ENCODE assay signal across 2 cellular contexts in the genomic region with DNA sequence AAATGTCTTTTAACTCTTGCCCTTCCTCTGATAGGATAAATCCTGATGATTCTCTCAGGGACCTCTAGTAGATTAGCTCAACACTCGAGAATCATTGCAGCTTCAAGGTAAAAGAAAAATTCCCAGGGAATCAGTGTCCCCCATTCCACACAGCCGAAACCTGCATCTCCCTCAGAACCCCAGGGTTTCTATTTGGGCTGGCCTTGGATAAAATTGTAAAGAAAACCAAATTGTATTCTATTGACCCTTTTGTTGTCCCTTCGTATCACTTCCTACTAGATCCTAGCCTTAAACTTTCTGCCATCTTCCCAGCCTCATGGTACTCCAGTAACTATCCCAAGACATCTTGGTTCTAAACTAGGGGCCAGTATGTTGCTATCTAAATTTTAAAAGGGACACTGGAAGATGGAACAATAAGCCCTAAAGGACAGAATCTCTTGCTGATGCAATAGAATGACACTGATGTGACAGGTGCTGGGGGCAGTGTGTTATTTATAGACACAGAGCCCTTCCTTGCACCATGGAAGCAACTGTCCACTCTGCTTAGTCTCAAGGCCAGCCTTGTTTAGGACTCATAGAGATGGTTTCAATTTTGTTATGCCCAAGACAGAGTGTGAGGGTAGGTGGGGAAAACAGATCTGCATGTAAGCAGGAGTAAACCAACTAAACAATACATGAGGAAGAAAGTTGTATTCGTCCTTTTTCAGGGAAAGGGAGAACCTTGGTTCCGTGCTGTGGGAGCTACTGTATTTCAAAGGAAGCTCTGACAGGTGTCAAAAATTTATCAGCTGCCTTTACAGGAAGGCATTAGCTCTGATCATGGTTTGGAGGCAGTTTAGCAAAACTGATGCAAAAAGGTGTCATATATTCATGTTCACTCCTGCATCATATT.
TF ChIP-seq lines count a peak whose summit lies in the region.

No MANE protein-coding gene starts in this region.

TF ChIP-seq in GM23338, 12 proteins besides CTCF, POLR2A, EP300 and RAD21 (continues in another document):
- TF ChIP-seq ZNF462 (CRISPR knock-in tag; IDR thresholded peaks at IDR 0.05) (no peak), REST (IDR thresholded peaks at IDR 0.05; ENCODE audit: unreplicated experiment) (no peak), POLR2AphosphoS5 (IDR thresholded peaks at IDR 0.05; ENCODE audit: low read depth) (no peak), ETS1 (IDR thresholded peaks at IDR 0.05) (no peak), EZH2 (IDR thresholded peaks at IDR 0.05; ENCODE audit: low read depth, unreplicated experiment) (no peak), CREB1 (CRISPR knock-in tag; IDR thresholded peaks at IDR 0.05; ENCODE audit: low read depth) (no peak), STAT1 (IDR thresholded peaks at IDR 0.05; ENCODE audit: unreplicated experiment) (no peak)

TF ChIP-seq in K562, 482 proteins besides CTCF, POLR2A, EP300 and RAD21 (continues in another document):
- TF ChIP-seq MAZ (CRISPR knock-in tag; conservative IDR thresholded peaks at IDR 0.05 in 1 of 2, IDR thresholded peaks at IDR 0.05 in 1 of 2) (peak in 1 of 2 experiments; percentile 70; a peak in 3 of 4 replicates), RCOR1 (IDR thresholded peaks at IDR 0.05; ENCODE audit: borderline replicate concordance in 1 of 2, low read depth in 2 of 2, low read length in 2 of 2) (peak in 1 of 2 experiments; percentile 88; a peak in 2 of 4 replicates), PHF8 (IDR thresholded peaks at IDR 0.05; ENCODE audit: borderline replicate concordance, low read length) (no peak), RNF2 (IDR thresholded peaks at IDR 0.05) (peak; percentile 81; the same call in 1 of the 2 replicates), TSC22D4 (tag; IDR thresholded peaks at IDR 0.05) (no peak), ZNF778 (CRISPR knock-in tag; IDR thresholded peaks at IDR 0.05) (no peak), SNAPC5 (CRISPR knock-in tag; IDR thresholded peaks at IDR 0.05) (no peak), ZNF589 (CRISPR knock-in tag; IDR thresholded peaks at IDR 0.05; ENCODE audit: low read depth) (peak; percentile 94), BCOR (IDR thresholded peaks at IDR 0.05) (no peak), LCOR (CRISPR knock-in tag; IDR thresholded peaks at IDR 0.05) (no peak), EP400 (IDR thresholded peaks at IDR 0.05) (peak; percentile 62), RBM17 (IDR thresholded peaks at IDR 0.05; ENCODE audit: borderline replicate concordance, low read depth, low read length) (no peak), ZNF224 (CRISPR knock-in tag; IDR thresholded peaks at IDR 0.05) (no peak), ZEB2 (IDR thresholded peaks at IDR 0.05) (peak; percentile 84), SRSF9 (IDR thresholded peaks at IDR 0.05; ENCODE audit: borderline replicate concordance, low read depth, low read length) (no peak), RAD51 (IDR thresholded peaks at IDR 0.05; ENCODE audit: borderline replicate concordance, low read depth) (no peak), ZBTB9 (CRISPR knock-in tag; IDR thresholded peaks at IDR 0.05) (0 out of 2 replicates have a peak, but pooled peaks have one; percentile 13), E2F3 (CRISPR knock-in tag; IDR thresholded peaks at IDR 0.05) (no peak), NEUROD1 (IDR thresholded peaks at IDR 0.05; ENCODE audit: borderline replicate concordance, low read depth, low read length, partially characterized antibody) (no peak), PCBP1 (IDR thresholded peaks at IDR 0.05; ENCODE audit: low read depth, low read length, poor library complexity, severe bottlenecking) (no peak), BDP1 (IDR thresholded peaks at IDR 0.05; ENCODE audit: insufficient read depth, insufficient read length) (no peak), ETS1 (conservative IDR thresholded peaks at IDR 0.05; ENCODE audit: control insufficient read depth, low read depth, low read length) (no peak), CBX3 (IDR thresholded peaks at IDR 0.05; ENCODE audit: borderline replicate concordance in 1 of 2, low read length in 2 of 2) (no peak), NR3C1 (CRISPR knock-in tag; IDR thresholded peaks at IDR 0.05) (no peak), SAFB2 (IDR thresholded peaks at IDR 0.05; ENCODE audit: borderline replicate concordance, low read depth, low read length, severe bottlenecking) (no peak), KLF1 (tag; IDR thresholded peaks at IDR 0.05) (no peak), TAF7 (tag; IDR thresholded peaks at IDR 0.05) (peak; percentile 15), NFYB (IDR thresholded peaks at IDR 0.05; ENCODE audit: extremely low read depth, insufficient read length) (no peak), ZNF408 (CRISPR knock-in tag; IDR thresholded peaks at IDR 0.05; ENCODE audit: low read depth) (no peak), DNMT1 (IDR thresholded peaks at IDR 0.05) (no peak), SLC30A9 (CRISPR knock-in tag; IDR thresholded peaks at IDR 0.05) (no peak), ZNF212 (CRISPR knock-in tag; IDR thresholded peaks at IDR 0.05) (0 out of 2 replicates have a peak, but pooled peaks have one; percentile 48), ZFP30 (CRISPR knock-in tag; IDR thresholded peaks at IDR 0.05; ENCODE audit: borderline replicate concordance) (no peak), JUND (IDR thresholded peaks at IDR 0.05; ENCODE audit: borderline replicate concordance, low read depth, low read length) (peak; percentile 78), JUND (tag; IDR thresholded peaks at IDR 0.05; ENCODE audit: borderline replicate concordance, low read depth, low read length) (no peak; the same call in 2 of the 3 replicates), ZNF586 (CRISPR knock-in tag; conservative IDR thresholded peaks at IDR 0.05) (no peak), ZNF232 (CRISPR knock-in tag; IDR thresholded peaks at IDR 0.05) (no peak)
- TF ChIP-seq, protein P1, sequence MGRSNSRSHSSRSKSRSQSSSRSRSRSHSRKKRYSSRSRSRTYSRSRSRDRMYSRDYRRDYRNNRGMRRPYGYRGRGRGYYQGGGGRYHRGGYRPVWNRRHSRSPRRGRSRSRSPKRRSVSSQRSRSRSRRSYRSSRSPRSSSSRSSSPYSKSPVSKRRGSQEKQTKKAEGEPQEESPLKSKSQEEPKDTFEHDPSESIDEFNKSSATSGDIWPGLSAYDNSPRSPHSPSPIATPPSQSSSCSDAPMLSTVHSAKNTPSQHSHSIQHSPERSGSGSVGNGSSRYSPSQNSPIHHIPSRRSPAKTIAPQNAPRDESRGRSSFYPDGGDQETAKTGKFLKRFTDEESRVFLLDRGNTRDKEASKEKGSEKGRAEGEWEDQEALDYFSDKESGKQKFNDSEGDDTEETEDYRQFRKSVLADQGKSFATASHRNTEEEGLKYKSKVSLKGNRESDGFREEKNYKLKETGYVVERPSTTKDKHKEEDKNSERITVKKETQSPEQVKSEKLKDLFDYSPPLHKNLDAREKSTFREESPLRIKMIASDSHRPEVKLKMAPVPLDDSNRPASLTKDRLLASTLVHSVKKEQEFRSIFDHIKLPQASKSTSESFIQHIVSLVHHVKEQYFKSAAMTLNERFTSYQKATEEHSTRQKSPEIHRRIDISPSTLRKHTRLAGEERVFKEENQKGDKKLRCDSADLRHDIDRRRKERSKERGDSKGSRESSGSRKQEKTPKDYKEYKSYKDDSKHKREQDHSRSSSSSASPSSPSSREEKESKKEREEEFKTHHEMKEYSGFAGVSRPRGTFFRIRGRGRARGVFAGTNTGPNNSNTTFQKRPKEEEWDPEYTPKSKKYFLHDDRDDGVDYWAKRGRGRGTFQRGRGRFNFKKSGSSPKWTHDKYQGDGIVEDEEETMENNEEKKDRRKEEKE (IDR thresholded peaks at IDR 0.05; ENCODE audit: borderline replicate concordance in 1 of 2, control insufficient read depth in 1 of 2, low read depth in 2 of 2, low read length in 1 of 2) = no peak
- TF ChIP-seq, protein P2, sequence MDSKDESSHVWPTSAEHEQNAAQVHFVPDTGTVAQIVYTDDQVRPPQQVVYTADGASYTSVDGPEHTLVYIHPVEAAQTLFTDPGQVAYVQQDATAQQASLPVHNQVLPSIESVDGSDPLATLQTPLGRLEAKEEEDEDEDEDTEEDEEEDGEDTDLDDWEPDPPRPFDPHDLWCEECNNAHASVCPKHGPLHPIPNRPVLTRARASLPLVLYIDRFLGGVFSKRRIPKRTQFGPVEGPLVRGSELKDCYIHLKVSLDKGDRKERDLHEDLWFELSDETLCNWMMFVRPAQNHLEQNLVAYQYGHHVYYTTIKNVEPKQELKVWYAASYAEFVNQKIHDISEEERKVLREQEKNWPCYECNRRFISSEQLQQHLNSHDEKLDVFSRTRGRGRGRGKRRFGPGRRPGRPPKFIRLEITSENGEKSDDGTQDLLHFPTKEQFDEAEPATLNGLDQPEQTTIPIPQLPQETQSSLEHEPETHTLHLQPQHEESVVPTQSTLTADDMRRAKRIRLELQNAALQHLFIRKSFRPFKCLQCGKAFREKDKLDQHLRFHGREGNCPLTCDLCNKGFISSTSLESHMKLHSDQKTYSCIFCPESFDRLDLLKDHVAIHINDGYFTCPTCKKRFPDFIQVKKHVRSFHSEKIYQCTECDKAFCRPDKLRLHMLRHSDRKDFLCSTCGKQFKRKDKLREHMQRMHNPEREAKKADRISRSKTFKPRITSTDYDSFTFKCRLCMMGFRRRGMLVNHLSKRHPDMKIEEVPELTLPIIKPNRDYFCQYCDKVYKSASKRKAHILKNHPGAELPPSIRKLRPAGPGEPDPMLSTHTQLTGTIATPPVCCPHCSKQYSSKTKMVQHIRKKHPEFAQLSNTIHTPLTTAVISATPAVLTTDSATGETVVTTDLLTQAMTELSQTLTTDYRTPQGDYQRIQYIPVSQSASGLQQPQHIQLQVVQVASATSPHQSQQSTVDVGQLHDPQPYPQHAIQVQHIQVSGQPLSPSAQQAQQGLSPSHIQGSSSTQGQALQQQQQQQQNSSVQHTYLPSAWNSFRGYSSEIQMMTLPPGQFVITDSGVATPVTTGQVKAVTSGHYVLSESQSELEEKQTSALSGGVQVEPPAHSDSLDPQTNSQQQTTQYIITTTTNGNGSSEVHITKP (IDR thresholded peaks at IDR 0.05; ENCODE audit: partially characterized antibody) = no peak
- TF ChIP-seq, protein P3, sequence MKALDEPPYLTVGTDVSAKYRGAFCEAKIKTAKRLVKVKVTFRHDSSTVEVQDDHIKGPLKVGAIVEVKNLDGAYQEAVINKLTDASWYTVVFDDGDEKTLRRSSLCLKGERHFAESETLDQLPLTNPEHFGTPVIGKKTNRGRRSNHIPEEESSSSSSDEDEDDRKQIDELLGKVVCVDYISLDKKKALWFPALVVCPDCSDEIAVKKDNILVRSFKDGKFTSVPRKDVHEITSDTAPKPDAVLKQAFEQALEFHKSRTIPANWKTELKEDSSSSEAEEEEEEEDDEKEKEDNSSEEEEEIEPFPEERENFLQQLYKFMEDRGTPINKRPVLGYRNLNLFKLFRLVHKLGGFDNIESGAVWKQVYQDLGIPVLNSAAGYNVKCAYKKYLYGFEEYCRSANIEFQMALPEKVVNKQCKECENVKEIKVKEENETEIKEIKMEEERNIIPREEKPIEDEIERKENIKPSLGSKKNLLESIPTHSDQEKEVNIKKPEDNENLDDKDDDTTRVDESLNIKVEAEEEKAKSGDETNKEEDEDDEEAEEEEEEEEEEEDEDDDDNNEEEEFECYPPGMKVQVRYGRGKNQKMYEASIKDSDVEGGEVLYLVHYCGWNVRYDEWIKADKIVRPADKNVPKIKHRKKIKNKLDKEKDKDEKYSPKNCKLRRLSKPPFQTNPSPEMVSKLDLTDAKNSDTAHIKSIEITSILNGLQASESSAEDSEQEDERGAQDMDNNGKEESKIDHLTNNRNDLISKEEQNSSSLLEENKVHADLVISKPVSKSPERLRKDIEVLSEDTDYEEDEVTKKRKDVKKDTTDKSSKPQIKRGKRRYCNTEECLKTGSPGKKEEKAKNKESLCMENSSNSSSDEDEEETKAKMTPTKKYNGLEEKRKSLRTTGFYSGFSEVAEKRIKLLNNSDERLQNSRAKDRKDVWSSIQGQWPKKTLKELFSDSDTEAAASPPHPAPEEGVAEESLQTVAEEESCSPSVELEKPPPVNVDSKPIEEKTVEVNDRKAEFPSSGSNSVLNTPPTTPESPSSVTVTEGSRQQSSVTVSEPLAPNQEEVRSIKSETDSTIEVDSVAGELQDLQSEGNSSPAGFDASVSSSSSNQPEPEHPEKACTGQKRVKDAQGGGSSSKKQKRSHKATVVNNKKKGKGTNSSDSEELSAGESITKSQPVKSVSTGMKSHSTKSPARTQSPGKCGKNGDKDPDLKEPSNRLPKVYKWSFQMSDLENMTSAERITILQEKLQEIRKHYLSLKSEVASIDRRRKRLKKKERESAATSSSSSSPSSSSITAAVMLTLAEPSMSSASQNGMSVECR (CRISPR knock-in tag; IDR thresholded peaks at IDR 0.05) = no peak
- TF ChIP-seq, protein P4, sequence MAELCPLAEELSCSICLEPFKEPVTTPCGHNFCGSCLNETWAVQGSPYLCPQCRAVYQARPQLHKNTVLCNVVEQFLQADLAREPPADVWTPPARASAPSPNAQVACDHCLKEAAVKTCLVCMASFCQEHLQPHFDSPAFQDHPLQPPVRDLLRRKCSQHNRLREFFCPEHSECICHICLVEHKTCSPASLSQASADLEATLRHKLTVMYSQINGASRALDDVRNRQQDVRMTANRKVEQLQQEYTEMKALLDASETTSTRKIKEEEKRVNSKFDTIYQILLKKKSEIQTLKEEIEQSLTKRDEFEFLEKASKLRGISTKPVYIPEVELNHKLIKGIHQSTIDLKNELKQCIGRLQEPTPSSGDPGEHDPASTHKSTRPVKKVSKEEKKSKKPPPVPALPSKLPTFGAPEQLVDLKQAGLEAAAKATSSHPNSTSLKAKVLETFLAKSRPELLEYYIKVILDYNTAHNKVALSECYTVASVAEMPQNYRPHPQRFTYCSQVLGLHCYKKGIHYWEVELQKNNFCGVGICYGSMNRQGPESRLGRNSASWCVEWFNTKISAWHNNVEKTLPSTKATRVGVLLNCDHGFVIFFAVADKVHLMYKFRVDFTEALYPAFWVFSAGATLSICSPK (IDR thresholded peaks at IDR 0.05; ENCODE audit: borderline replicate concordance) = no peak
- TF ChIP-seq, protein P5, sequence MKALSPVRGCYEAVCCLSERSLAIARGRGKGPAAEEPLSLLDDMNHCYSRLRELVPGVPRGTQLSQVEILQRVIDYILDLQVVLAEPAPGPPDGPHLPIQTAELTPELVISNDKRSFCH (CRISPR knock-in tag; IDR thresholded peaks at IDR 0.05) = no peak
- TF ChIP-seq, protein P5 (tag; IDR thresholded peaks at IDR 0.05) = no peak
